5 cellular contexts compared by ENCODE assay signal in the genomic region with DNA sequence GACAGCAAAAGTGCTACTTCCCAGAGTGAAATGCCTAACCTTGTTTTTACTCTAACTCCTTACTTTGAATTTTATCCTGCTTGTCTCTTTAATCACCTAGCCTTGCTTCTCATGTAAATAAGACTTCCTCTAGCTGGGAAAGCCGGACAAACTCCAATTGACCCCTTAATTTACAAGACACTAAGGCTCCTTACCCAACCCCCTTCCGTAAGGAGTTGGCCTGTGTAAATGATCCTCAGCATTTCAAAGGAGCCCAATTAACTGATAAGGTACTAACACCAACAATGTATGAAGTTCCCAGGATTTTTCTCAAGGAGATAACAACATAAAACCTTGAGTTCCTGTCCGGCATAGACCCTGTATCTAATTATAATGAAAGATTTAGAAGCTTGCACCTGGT.
DNase-seq lines count a peak whose midpoint lies in the region; ATAC-seq and TF ChIP-seq lines count a peak whose summit lies in the region.
"Not testable (repeated sequence)": the region's sequence is repeated elsewhere in the genome, so short reads cannot be mapped to it uniquely, and the experiment has no call there.

No MANE protein-coding gene starts in this region.

- 49% methylated on average over 3 of the region's 3 CpGs for WGBS in HUES64
- 59% methylated on average over 3 of the region's 3 CpGs; no CpG with 5 or more reads in 1 of the 2 experiments for WGBS in endodermal cell (ENCODE audit: insufficient coverage in 1 of 2, insufficient read length in 1 of 2), 2 experiments
- WGBS in mesendoderm (ENCODE audit: extremely low coverage, insufficient coverage, low lambda C conversion rate) = no CpG with 5 or more reads among the region's 3 CpGs

- not testable (repeated sequence) for H4K20me1 ChIP-seq in GM23338 (replicated peaks; ENCODE audit: insufficient read depth)

- not testable (repeated sequence) for H3K4me2 ChIP-seq in GM23338; mesendoderm (ENCODE audit: low read length)

- peaks cover 16% of the 10 kb centered on the region for H3K4me1 Mint-ChIP-seq in GM23338
- peaks cover 37% of the 10 kb centered on the region for H3K4me1 Mint-ChIP-seq in WTC11
- not testable (repeated sequence) for H3K4me1 Mint-ChIP-seq in endodermal cell

- not testable (repeated sequence) for H3K23ac ChIP-seq in mesendoderm (ENCODE audit: low read length)

- not testable (repeated sequence) for H3K9ac ChIP-seq in HUES64 (ENCODE audit: low read depth, low read length); endodermal cell (ENCODE audit: extremely low read depth, low read length, poor library complexity, severe bottlenecking); mesendoderm (ENCODE audit: low read length)

- TF ChIP-seq CTCF in GM23338 (conservative IDR thresholded peaks at IDR 0.05; ENCODE audit: low read depth in 2 of 2); WTC11 (IDR thresholded peaks at IDR 0.05); endodermal cell (conservative IDR thresholded peaks at IDR 0.05): not testable (repeated sequence)

- H3K9me3 ChIP-seq in HUES64 (ENCODE audit: insufficient read depth, low read depth, low read length) = peaks cover 28% of the 10 kb centered on the region
- H3K9me3 ChIP-seq in endodermal cell (ENCODE audit: control insufficient read depth, low read length) = peaks cover 29% of the 10 kb centered on the region

- H3K27ac ChIP-seq in GM23338 (ENCODE audit: low read depth); endodermal cell (ENCODE audit: low read depth, low read length); mesendoderm (ENCODE audit: low read depth, low read length): not testable (repeated sequence)
- peak overlapping the region; percentile 67; the same call in 1 of the 2 replicates for H3K27ac ChIP-seq in HUES64 (ENCODE audit: low read depth, low read length)

- CTCF ChIA-PET in WTC11 (lab: Charles Lee) = interaction anchor here (1.1 kb wide), 1 partner anchor 33 kb away, joined by 4 read pairs; no protein-coding TSS in a partner anchor

- H2BK5ac ChIP-seq in mesendoderm (ENCODE audit: low read length) = not testable (repeated sequence)

- H3F3A ChIP-seq in GM23338 (replicated peaks; ENCODE audit: low read depth) = not testable (repeated sequence)

- H4K5ac ChIP-seq in mesendoderm (ENCODE audit: low read length) = not testable (repeated sequence)

- H3K36me3 Mint-ChIP-seq in GM23338 (ENCODE audit: low read depth) = peaks cover 47% of the 10 kb centered on the region
- H3K36me3 Mint-ChIP-seq in WTC11 = peaks cover 51% of the 10 kb centered on the region
- H3K36me3 Mint-ChIP-seq in endodermal cell (ENCODE audit: low read depth) = peaks cover 20% of the 10 kb centered on the region

- not testable (repeated sequence) for H3K4ac ChIP-seq in mesendoderm (ENCODE audit: low read depth, low read length)

- peak; percentile 70 for DNase-seq in GM23338 (ENCODE audit: low spot score)
- DNase-seq in WTC11 (ENCODE audit: low spot score); endodermal cell: not testable (repeated sequence)
- peak; percentile 52 for DNase-seq in mesendoderm

- not testable (repeated sequence) for H4K8ac ChIP-seq in mesendoderm (ENCODE audit: low read depth, low read length)

- H3K79me2 ChIP-seq in GM23338 (replicated peaks; ENCODE audit: insufficient read depth); mesendoderm (ENCODE audit: control insufficient read depth, insufficient read depth, low read length): not testable (repeated sequence)

- H2AK5ac ChIP-seq in mesendoderm (ENCODE audit: low read length) = not testable (repeated sequence)

- H2AFZ ChIP-seq in GM23338 = not testable (repeated sequence)

- not testable (repeated sequence) for H3K56ac ChIP-seq in mesendoderm (ENCODE audit: low read length)

- H3K27me3 Mint-ChIP-seq in GM23338 (ENCODE audit: insufficient read depth, low read depth, poor library complexity) (peaks cover 14% of the 10 kb centered on the region), WTC11 (ENCODE audit: low read depth) (peaks cover 46% of the 10 kb centered on the region)
- H3K27me3 Mint-ChIP-seq in endodermal cell (ENCODE audit: insufficient read depth) = not testable (repeated sequence)

- not testable (repeated sequence) for H2BK15ac ChIP-seq in mesendoderm (replicated peaks; ENCODE audit: low read depth)

- ATAC-seq in GM23338, WTC11: not testable (repeated sequence)

- H3K4me1 ChIP-seq in GM23338 (ENCODE audit: insufficient read depth); HUES64 (ENCODE audit: insufficient read depth, low read length); endodermal cell (ENCODE audit: control insufficient read depth, insufficient read depth, low read length); mesendoderm (ENCODE audit: control insufficient read depth, low read depth, low read length): not testable (repeated sequence)

- H3K4me3 ChIP-seq in GM23338; HUES64 (ENCODE audit: low read length); mesendoderm (ENCODE audit: low read length): not testable (repeated sequence)
- H3K4me3 ChIP-seq in endodermal cell (ENCODE audit: low read length) = peak overlapping the region; percentile 46

- not testable (repeated sequence) for H2BK120ac ChIP-seq in mesendoderm (ENCODE audit: low read depth, low read length)

- H3K9me3 Mint-ChIP-seq in GM23338 (peaks cover 50% of the 10 kb centered on the region), WTC11 (peaks cover 44% of the 10 kb centered on the region), endodermal cell (peaks cover 52% of the 10 kb centered on the region)

- H3K36me3 ChIP-seq in GM23338 (ENCODE audit: insufficient read depth) = peaks cover 22% of the 10 kb centered on the region
- H3K36me3 ChIP-seq in HUES64 (ENCODE audit: insufficient read depth, low read length); endodermal cell (ENCODE audit: control insufficient read depth, insufficient read depth, low read length); mesendoderm (ENCODE audit: control insufficient read depth, insufficient read depth, low read length): not testable (repeated sequence)

- POLR2A ChIA-PET in WTC11 (lab: Charles Lee) = not testable (repeated sequence)

- H3K79me1 ChIP-seq in mesendoderm (ENCODE audit: low read length) = not testable (repeated sequence)

- not testable (repeated sequence) for H3K18ac ChIP-seq in mesendoderm (ENCODE audit: low read length)

- peaks cover 11% of the 10 kb centered on the region for H3K9me2 ChIP-seq in GM23338 (ENCODE audit: insufficient read depth)

- H3K27me3 ChIP-seq in GM23338 (ENCODE audit: insufficient read depth); HUES64 (ENCODE audit: insufficient read depth, low read length); endodermal cell (ENCODE audit: control insufficient read depth, insufficient read depth, low read length, poor library complexity, severe bottlenecking); mesendoderm (ENCODE audit: insufficient read depth, low read length, poor library complexity): not testable (repeated sequence)

- H3K27ac Mint-ChIP-seq in GM23338, WTC11, endodermal cell: not testable (repeated sequence)

- not testable (repeated sequence) for H3K4me3 Mint-ChIP-seq in GM23338, WTC11, endodermal cell

TF ChIP-seq in GM23338, 12 proteins besides CTCF, POLR2A, EP300 and RAD21:
- TF ChIP-seq NANOG (IDR thresholded peaks at IDR 0.05; ENCODE audit: borderline replicate concordance) (peak; percentile 73), POLR2AphosphoS5 (IDR thresholded peaks at IDR 0.05; ENCODE audit: low read depth) (0 out of 2 replicates have a peak, but pooled peaks have one; percentile 25)

TF ChIP-seq in WTC11, 78 proteins besides CTCF, POLR2A, EP300 and RAD21 (continues in another document):
- TF ChIP-seq, protein P1, sequence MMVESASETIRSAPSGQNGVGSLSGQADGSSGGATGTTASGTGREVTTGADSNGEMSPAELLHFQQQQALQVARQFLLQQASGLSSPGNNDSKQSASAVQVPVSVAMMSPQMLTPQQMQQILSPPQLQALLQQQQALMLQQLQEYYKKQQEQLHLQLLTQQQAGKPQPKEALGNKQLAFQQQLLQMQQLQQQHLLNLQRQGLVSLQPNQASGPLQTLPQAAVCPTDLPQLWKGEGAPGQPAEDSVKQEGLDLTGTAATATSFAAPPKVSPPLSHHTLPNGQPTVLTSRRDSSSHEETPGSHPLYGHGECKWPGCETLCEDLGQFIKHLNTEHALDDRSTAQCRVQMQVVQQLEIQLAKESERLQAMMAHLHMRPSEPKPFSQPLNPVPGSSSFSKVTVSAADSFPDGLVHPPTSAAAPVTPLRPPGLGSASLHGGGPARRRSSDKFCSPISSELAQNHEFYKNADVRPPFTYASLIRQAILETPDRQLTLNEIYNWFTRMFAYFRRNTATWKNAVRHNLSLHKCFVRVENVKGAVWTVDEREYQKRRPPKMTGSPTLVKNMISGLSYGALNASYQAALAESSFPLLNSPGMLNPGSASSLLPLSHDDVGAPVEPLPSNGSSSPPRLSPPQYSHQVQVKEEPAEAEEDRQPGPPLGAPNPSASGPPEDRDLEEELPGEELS (CRISPR knock-in tag; IDR thresholded peaks at IDR 0.05) = peak; percentile 63; the same call in 1 of the 2 replicates
- TF ChIP-seq FOXK1 (CRISPR knock-in tag; IDR thresholded peaks at IDR 0.05) = peak; percentile 31; the same call in 1 of the 2 replicates
